Comparison of ENCODE assay signal across 14 cellular contexts in the genomic region with DNA sequence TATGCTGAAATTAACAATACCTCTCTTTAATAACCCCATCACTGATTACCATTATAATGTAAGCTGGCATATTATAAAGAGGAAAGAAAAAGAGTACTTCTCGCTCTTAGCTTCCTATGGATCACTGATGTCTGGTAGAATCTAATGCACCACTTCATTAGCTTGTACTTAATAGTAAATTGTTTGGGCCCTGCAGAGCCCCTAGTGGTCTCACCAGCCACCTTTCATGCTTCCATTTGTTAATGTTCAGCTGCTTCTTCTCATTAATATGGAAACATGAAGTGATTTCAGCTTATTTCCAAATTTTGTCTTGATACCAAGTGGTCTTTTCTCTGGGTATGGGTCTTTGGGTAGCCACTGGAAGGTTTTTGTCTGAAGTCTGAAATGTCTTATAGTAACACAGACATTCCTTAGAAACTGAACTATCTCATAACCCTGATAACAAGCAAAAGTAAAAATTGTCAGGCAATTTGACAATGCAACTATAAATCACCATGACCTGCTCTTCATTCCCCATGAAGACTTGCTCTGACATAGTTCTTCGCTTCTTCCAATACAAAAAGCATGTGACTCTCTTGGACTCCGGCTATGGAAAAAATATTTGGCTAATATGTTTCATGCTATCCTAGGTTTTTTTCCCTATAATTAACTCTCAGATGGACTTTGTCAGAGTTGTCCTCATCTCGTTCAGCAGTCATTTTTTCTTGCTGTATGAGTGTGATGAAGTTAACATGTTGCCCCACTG.
DNase-seq lines count a peak whose midpoint lies in the region; ATAC-seq and TF ChIP-seq lines count a peak whose summit lies in the region.
"Had no signal": no experiment of that assay in that cellular context is flagged by ENCODE, and none has a peak within 500 bp of the region (broad histone marks: within the 10 kb centered on the region; RNA-seq: fewer than 3 reads in every experiment).

No MANE protein-coding gene starts in this region.

- no peak overlapping the region for H3K4me3 ChIP-seq in LNCaP clone FGC (ENCODE audit: low read depth, low read length)
- H3K4me3 ChIP-seq in cardiac fibroblast (replicated peaks in 1 of 2; ENCODE audit: low read depth in 2 of 2, low read length in 2 of 2), result no peak overlapping the region
- H3K4me3 ChIP-seq in neural progenitor cell, result no peak overlapping the region
- no peak overlapping the region for H3K4me3 ChIP-seq in ascending aorta

- H3K4me2 ChIP-seq in neural progenitor cell, result no peak overlapping the region

- no peak overlapping the region for H3K4me3 Mint-ChIP-seq in neural progenitor cell
- H3K4me3 Mint-ChIP-seq: dendritic cell treated with granulocyte-macrophage colony-stimulating factor and Interleukin-4, amounts not matched to agents 40 ng/mL and 50 ng/mL, for 4 days; stimulated activated naive B cell treated with anti-CD40 and anti-IgM and Interleukin-4, amounts not matched to agents 10 μg/mL and 1 μg/mL and 100 μg/mL, for 72 hours had no signal

- H3K27me3 ChIP-seq in neural progenitor cell (no peaks in the 10 kb centered on the region), ascending aorta (no peaks in the 10 kb centered on the region)

- no peak overlapping the region for H2AFZ ChIP-seq in neural progenitor cell (replicated peaks)

- H3K27ac ChIP-seq in neural progenitor cell (no peak overlapping the region), ascending aorta (no peak overlapping the region)

- peaks cover 2% of the 10 kb centered on the region for H3K27me3 Mint-ChIP-seq in neural progenitor cell (ENCODE audit: insufficient read depth, low read depth)
- H3K27me3 Mint-ChIP-seq: dendritic cell treated with granulocyte-macrophage colony-stimulating factor and Interleukin-4, amounts not matched to agents 40 ng/mL and 50 ng/mL, for 4 days; stimulated activated naive B cell treated with anti-CD40 and anti-IgM and Interleukin-4, amounts not matched to agents 10 μg/mL and 1 μg/mL and 100 μg/mL, for 72 hours had no signal

- peaks cover 16% of the 10 kb centered on the region for H3K4me1 ChIP-seq in neural progenitor cell
- H3K4me1 ChIP-seq in ascending aorta, result peaks cover 0 to 4% of the 10 kb centered on the region in 2 donors

- TF ChIP-seq CTCF in GM10266 (IDR thresholded peaks at IDR 0.05; ENCODE audit: control insufficient read depth, insufficient read depth, low read depth, missing control alignments) (peak; percentile 7), LNCaP clone FGC (IDR thresholded peaks at IDR 0.05; ENCODE audit: control insufficient read depth, extremely low read depth, insufficient read depth) (peak; percentile 17), cardiac fibroblast (IDR thresholded peaks at IDR 0.05; ENCODE audit: low read depth, low read length) (peak; percentile 20), neural progenitor cell (IDR thresholded peaks at IDR 0.05) (peak; percentile 51), ascending aorta (IDR thresholded peaks at IDR 0.05) (no peak)

- H4K20me1 ChIP-seq in neural progenitor cell (ENCODE audit: low read depth), result no peaks in the 10 kb centered on the region

- H3K4me1 Mint-ChIP-seq in neural progenitor cell, result peaks cover 12% of the 10 kb centered on the region

- H3K27ac Mint-ChIP-seq in neural progenitor cell, result no peak overlapping the region
- H3K27ac Mint-ChIP-seq: dendritic cell treated with granulocyte-macrophage colony-stimulating factor and Interleukin-4, amounts not matched to agents 40 ng/mL and 50 ng/mL, for 4 days; stimulated activated naive B cell treated with anti-CD40 and anti-IgM and Interleukin-4, amounts not matched to agents 10 μg/mL and 1 μg/mL and 100 μg/mL, for 72 hours had no signal

- DNase-seq in GM10266 (ENCODE audit: extremely low spot score) (no peak), LNCaP clone FGC (ENCODE audit: low read depth) (no peak), cardiac fibroblast (ENCODE audit: low read depth in 2 of 2) (peak; percentile 39 to 44), neural progenitor cell (ENCODE audit: low spot score) (peak; percentile 13), A172 (ENCODE audit: low spot score) (no peak), DMS153 treated with DMSO at 0.1 percent for 48 hours (lab: John Stamatoyannopoulos, UW; ENCODE audit: unreplicated experiment) (no peak), ascending aorta (ENCODE audit: low spot score in 2 of 2) (no peak)
- DNase-seq: activated CD4-positive, alpha-beta T cell treated with anti-CD3 and anti-CD28 coated beads for 4 hours; activated naive CD4-positive, alpha-beta T cell; NCI-H187; SIG-M5; stimulated activated naive B cell treated with anti-CD40 and anti-IgM and Interleukin-4, amounts not matched to agents 10 μg/mL and 1 μg/mL and 100 μg/mL, for 72 hours had no signal

- no peaks in the 10 kb centered on the region for H3K9me3 ChIP-seq in neural progenitor cell (ENCODE audit: low read depth)
- H3K9me3 ChIP-seq in ascending aorta, result no peaks in the 10 kb centered on the region

- H3F3A ChIP-seq in neural progenitor cell (ENCODE audit: low read depth), result no peaks in the 10 kb centered on the region

- H3K36me3 ChIP-seq in neural progenitor cell, result no peaks in the 10 kb centered on the region
- H3K36me3 ChIP-seq in ascending aorta, result no peaks in the 10 kb centered on the region

- intact Hi-C loops in ascending aorta (cut with DNase I), result no loop called here

- ATAC-seq in GM21737 (IDR thresholded peaks at IDR 0.05; ENCODE audit: unreplicated experiment), result no peak
- ATAC-seq: stimulated activated naive B cell treated with anti-CD40 and anti-IgM and Interleukin-4, amounts not matched to agents 10 μg/mL and 1 μg/mL and 100 μg/mL, for 72 hours had no signal

- no peaks in the 10 kb centered on the region for H3K9me3 Mint-ChIP-seq in neural progenitor cell
- H3K9me3 Mint-ChIP-seq: dendritic cell treated with granulocyte-macrophage colony-stimulating factor and Interleukin-4, amounts not matched to agents 40 ng/mL and 50 ng/mL, for 4 days; stimulated activated naive B cell treated with anti-CD40 and anti-IgM and Interleukin-4, amounts not matched to agents 10 μg/mL and 1 μg/mL and 100 μg/mL, for 72 hours had no signal

- H3K9ac ChIP-seq in neural progenitor cell, result no peak overlapping the region

- no peaks in the 10 kb centered on the region for H3K36me3 Mint-ChIP-seq in neural progenitor cell
- H3K36me3 Mint-ChIP-seq: stimulated activated naive B cell treated with anti-CD40 and anti-IgM and Interleukin-4, amounts not matched to agents 10 μg/mL and 1 μg/mL and 100 μg/mL, for 72 hours had no signal

- no peaks in the 10 kb centered on the region for H3K79me2 ChIP-seq in neural progenitor cell (ENCODE audit: low read depth)

Comparison
In these comparisons a context has a peak if more than half of its experiments do, and no peak if none do; other contexts are left out.
1. DNase-seq: peak in cardiac fibroblast (2 of 2) and neural progenitor cell (single experiment); none in GM10266 (single experiment), LNCaP clone FGC (single experiment), A172 (single experiment), DMS153 treated with DMSO at 0.1 percent for 48 hours (single experiment) and ascending aorta (0 of 2).
2. CTCF ChIP-seq: peak in GM10266 (single experiment), LNCaP clone FGC (single experiment), cardiac fibroblast (single experiment) and neural progenitor cell (single experiment); none in ascending aorta (0 of 3).